34 cellular contexts compared by ENCODE assay signal in the genomic region with DNA sequence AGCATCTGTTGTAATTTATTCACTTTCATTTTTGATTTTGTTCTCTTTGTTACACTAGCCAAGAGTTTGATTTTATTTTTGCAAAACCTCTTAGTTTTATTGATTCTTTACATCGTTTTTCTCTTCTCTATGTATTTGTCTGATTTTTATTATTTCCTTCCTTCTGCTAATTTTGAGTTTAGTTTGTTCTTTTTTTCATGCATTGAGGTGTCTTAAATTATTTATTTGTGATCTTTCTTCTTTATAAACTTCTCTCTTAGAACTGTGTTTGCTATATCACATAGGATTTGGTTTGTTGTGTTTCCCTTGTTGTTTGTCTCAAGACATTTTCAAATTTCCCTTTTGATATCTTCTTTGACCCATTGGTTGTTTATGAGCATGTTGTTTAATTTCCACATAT.
"Had no signal": no experiment of that assay in that cellular context is flagged by ENCODE, and none has a peak within 500 bp of the region (broad histone marks: within the 10 kb centered on the region; RNA-seq: fewer than 3 reads in every experiment).

No MANE protein-coding gene starts in this region.

- ATAC-seq: activated naive CD4-positive, alpha-beta T cell treated with anti-CD3 and anti-CD28 coated beads, Interleukin-2, amount 50 U/mL, for 72 hours; activated naive CD8-positive, alpha-beta T cell treated with anti-CD3 and anti-CD28 coated beads, Interleukin-2, amount 50 U/mL, for 24 hours; activated T-cell treated with anti-CD3 and anti-CD28 coated beads, Interleukin-2, amount 50 U/mL, for 4 hours; activated T-cell treated with anti-CD3 and anti-CD28 coated beads, Interleukin-2, amount 50 U/mL, for 72 hours; activated T-helper 17 cell treated with anti-CD3 and anti-CD28 coated beads, Interleukin-2, amount 50 U/mL, for 72 hours; body of pancreas had no signal

- H3K27ac ChIP-seq: adrenal gland, ascending aorta, body of pancreas, brain microvascular endothelial cell, breast epithelium, cardiac muscle cell had no signal

- FAIRE-seq: astrocyte, bronchial epithelial cell had no signal

- H3K27me3 ChIP-seq: adrenal gland, ascending aorta, body of pancreas, brain microvascular endothelial cell, breast epithelium, cardiac muscle cell had no signal

- H3K4me3 ChIP-seq: adrenal gland, ascending aorta, body of pancreas, breast epithelium, cardiac muscle cell had no signal

- H3K36me3 ChIP-seq: adrenal gland, ascending aorta, brain microvascular endothelial cell, breast epithelium, cardiac muscle cell had no signal

- H3K4me1 ChIP-seq: adrenal gland, ascending aorta, body of pancreas, breast epithelium had no signal

- DNase-seq: activated effector memory CD4-positive, alpha-beta T cell treated with anti-CD3 and anti-CD28 coated beads, Interleukin-2, amount 50 U/mL, for 16 hours; activated effector memory CD4-positive, alpha-beta T cell treated with Interleukin-2 at 50 U/mL for 16 hours; activated gamma-delta T cell; activated gamma-delta T cell treated with Interleukin-2 at 50 U/mL for 16 hours; activated naive CD4-positive, alpha-beta T cell; activated naive CD4-positive, alpha-beta T cell treated with anti-CD3 and anti-CD28 coated beads for 36 hours; activated naive CD4-positive, alpha-beta T cell treated with anti-CD3 and anti-CD28 coated beads, Interleukin-2, amount 10 ng/mL, durations not matched to agents 7 days and 5 days; activated naive CD4-positive, alpha-beta T cell treated with anti-CD3 and anti-CD28 coated beads, Interleukin-2, amount 50 U/mL, for 16 hours; activated naive CD4-positive, alpha-beta T cell treated with Interleukin-2 at 50 U/mL for 16 hours; activated naive CD8-positive, alpha-beta T cell treated with anti-CD3 and anti-CD28 coated beads for 36 hours; activated naive CD8-positive, alpha-beta T cell treated with anti-CD3 and anti-CD28 coated beads, Interleukin-2, amount 10 ng/mL, durations not matched to agents 7 days and 5 days; activated naive CD8-positive, alpha-beta T cell treated with anti-CD3 and anti-CD28 coated beads, Interleukin-2, amount 50 U/mL, for 24 hours; activated T-cell treated with anti-CD3 and anti-CD28 coated beads, Interleukin-2, amount 50 U/mL, for 1 hour; activated T-cell treated with anti-CD3 and anti-CD28 coated beads, Interleukin-2, amount 50 U/mL, for 24 hours; activated T-cell treated with anti-CD3 and anti-CD28 coated beads, Interleukin-2, amount 50 U/mL, for 4 hours; activated T-cell treated with anti-CD3 and anti-CD28 coated beads, Interleukin-2, amount 50 U/mL, for 48 hours; activated T-cell treated with anti-CD3 and anti-CD28 coated beads, Interleukin-2, amount 50 U/mL, for 72 hours; adrenal gland; amniotic stem cell; amygdala; anterior cingulate cortex; aorta; body of pancreas; brain microvascular endothelial cell; caudate nucleus; central memory CD4-positive, alpha-beta T cell; cerebellar nuclear complex had no signal
